10 cellular contexts compared by ENCODE assay signal in genomic region chr10:17456032-17456548, GRCh38. TPM values are rescaled to one million over a fixed set of nuclear protein-coding genes. Genes with fewer than 3 reads are reported as not detected.
"Had no signal": no experiment of that assay in that cellular context is flagged by ENCODE, and none has a peak within 500 bp of the region (broad histone marks: within the 10 kb centered on the region; RNA-seq: fewer than 3 reads in every experiment).

No MANE protein-coding gene starts in this region.

- DNase-seq: GM23248, GOT3, H7, HFFc6, IMR-90, KBM-7 had no signal

- H3K36me3 ChIP-seq: HAP-1 had no signal

- H2AFZ ChIP-seq: GM23248 had no signal

- H3K9me3 ChIP-seq: HAP-1 had no signal

- H3K27ac Mint-ChIP-seq: HFFc6 had no signal

- H3K27ac ChIP-seq: GM23248 had no signal

- ATAC-seq: HCT116 had no signal

- H3K4me1 ChIP-seq: HAP-1 had no signal

- H3K4me3 Mint-ChIP-seq: HFFc6 had no signal

- H3K4me3 ChIP-seq: GM23248, HAP-1 had no signal

- H3K9ac ChIP-seq: GM23248 had no signal

- H3K9me3 Mint-ChIP-seq: HFFc6 had no signal

RNA-seq across cellular contexts. Expression of gene ST8SIA6, which starts 1.7 kb away (rescaled TPM):
- total RNA-seq: GM23248, H4, HFFc6, HT-29 had no signal
- polyA plus RNA-seq: GM23248 had no signal
